ENCODE assay signal across 19 cellular contexts in genomic region chr14:91125801-91126200, GRCh38. TPM values are rescaled to one million over a fixed set of nuclear protein-coding genes. Genes with fewer than 3 reads are reported as not detected.
DNase-seq lines count a peak whose midpoint lies in the region; ATAC-seq and TF ChIP-seq lines count a peak whose summit lies in the region.
"Had no signal": no experiment of that assay in that cellular context is flagged by ENCODE, and none has a peak within 500 bp of the region (broad histone marks: within the 10 kb centered on the region; RNA-seq: fewer than 3 reads in every experiment).

No MANE protein-coding gene starts in this region.

- no peaks in the 10 kb centered on the region for H3K27me3 ChIP-seq in breast epithelium
- no peaks in the 10 kb centered on the region for H3K27me3 ChIP-seq in mammary epithelial cell (ENCODE audit: insufficient read depth, low read length)
- H3K27me3 ChIP-seq in esophagus muscularis mucosa = no peaks in the 10 kb centered on the region
- no peaks in the 10 kb centered on the region for H3K27me3 ChIP-seq in trophoblast cell (ENCODE audit: insufficient read depth, low read length)
- H3K27me3 ChIP-seq: ovary had no signal

- H3K9me3 ChIP-seq in breast epithelium (no peaks in the 10 kb centered on the region), mammary epithelial cell (replicated peaks; ENCODE audit: insufficient read depth, low read length) (peaks cover 15% of the 10 kb centered on the region), esophagus muscularis mucosa (no peaks in the 10 kb centered on the region), trophoblast cell (ENCODE audit: insufficient read depth, low read depth, low read length) (peaks cover 4% of the 10 kb centered on the region)
- H3K9me3 ChIP-seq: ovary had no signal

- dilution Hi-C loops in mammary epithelial cell (cut with HindIII; ENCODE audit: low sequenced_read_pairs) = no loop called here

- H4K8ac ChIP-seq in trophoblast cell (ENCODE audit: low read depth, low read length) = no peak overlapping the region

- H3K27ac ChIP-seq in breast epithelium (peak overlapping the region; percentile 88 to 90), mammary epithelial cell (ENCODE audit: insufficient read depth, low read depth, low read length) (no peak overlapping the region), esophagus muscularis mucosa (replicated peaks in 1 of 4) (peak overlapping the region; percentile 67 to 98 (median 88)), trophoblast cell (ENCODE audit: low read depth, low read length) (peak overlapping the region; percentile 17)
- H3K27ac ChIP-seq: ovary had no signal

- H3K9ac ChIP-seq in mammary epithelial cell (ENCODE audit: insufficient read depth, low read length) (no peak overlapping the region), trophoblast cell (ENCODE audit: low read length) (no peak overlapping the region)

- intact Hi-C loops in breast epithelium (cut with DNase I; ENCODE audit: low total_unique reads) = no loop called here
- intact Hi-C loops in mammary epithelial cell (cut with micrococcal nuclease) = no loop called here
- intact Hi-C loops in esophagus muscularis mucosa (cut with DNase I) = no loop called here

- H2AK5ac ChIP-seq in trophoblast cell (ENCODE audit: low read length) = no peak overlapping the region

- H2BK12ac ChIP-seq in trophoblast cell (ENCODE audit: low read length) = no peak overlapping the region

- H3K27me3 Mint-ChIP-seq in stimulated activated naive CD8-positive, alpha-beta T cell treated with anti-CD3 and anti-CD28 coated beads, Interleukin-15, amount 100 ng/mL, for 72 hours = no peaks in the 10 kb centered on the region
- H3K27me3 Mint-ChIP-seq: activated CD8-positive, alpha-beta T cell treated with anti-CD3 and anti-CD28 coated beads for 36 hours had no signal

- no peak overlapping the region for H2BK120ac ChIP-seq in trophoblast cell (ENCODE audit: insufficient read depth, low read length, poor library complexity)

- no peak overlapping the region for H3K23ac ChIP-seq in trophoblast cell (ENCODE audit: low read length)

- peaks cover 3 to 11% of the 10 kb centered on the region in 2 donors for H3K4me1 ChIP-seq in breast epithelium
- peaks cover 24% of the 10 kb centered on the region for H3K4me1 ChIP-seq in mammary epithelial cell (ENCODE audit: insufficient read depth, low read length)
- peaks cover 60 to 83% (median 69%) of the 10 kb centered on the region in 4 donors for H3K4me1 ChIP-seq in esophagus muscularis mucosa
- peaks cover 3 to 8% of the 10 kb centered on the region in 2 experiments for H3K4me1 ChIP-seq in trophoblast cell (ENCODE audit: control insufficient read depth in 1 of 2, insufficient read depth in 2 of 2, low read length in 2 of 2)

- H3K27ac Mint-ChIP-seq in stimulated activated naive CD8-positive, alpha-beta T cell treated with anti-CD3 and anti-CD28 coated beads, Interleukin-15, amount 100 ng/mL, for 72 hours = no peak overlapping the region
- H3K27ac Mint-ChIP-seq: activated CD8-positive, alpha-beta T cell treated with anti-CD3 and anti-CD28 coated beads for 36 hours had no signal

- H3K4me2 ChIP-seq in mammary epithelial cell (ENCODE audit: insufficient read depth, low read depth, low read length) (no peak overlapping the region), trophoblast cell (ENCODE audit: low read length) (no peak overlapping the region)

- H2AFZ ChIP-seq in mammary epithelial cell (ENCODE audit: low read depth, low read length) = no peak overlapping the region
- H2AFZ ChIP-seq in trophoblast cell (ENCODE audit: insufficient read depth, low read length, poor library complexity) = no peak overlapping the region

- no peak for TF ChIP-seq CTCF in breast epithelium (IDR thresholded peaks at IDR 0.05)
- no peak for TF ChIP-seq CTCF in mammary epithelial cell (conservative IDR thresholded peaks at IDR 0.05 in 1 of 2, IDR thresholded peaks at IDR 0.05 in 1 of 2; ENCODE audit: extremely low read depth in 1 of 2, insufficient read depth in 1 of 2, low read depth in 1 of 2, low read length in 2 of 2)
- TF ChIP-seq CTCF in esophagus muscularis mucosa (IDR thresholded peaks at IDR 0.05) = no peak

- TF ChIP-seq POLR2A in breast epithelium (IDR thresholded peaks at IDR 0.05) (no peak), esophagus muscularis mucosa (IDR thresholded peaks at IDR 0.05; ENCODE audit: low read depth) (no peak)

- no TSS peak for BruUV-seq in mammary epithelial cell (replicated peaks; lab: Mats Ljungman, UMichigan)

- no peak overlapping the region for H3K4ac ChIP-seq in trophoblast cell (ENCODE audit: low read depth, low read length)

- no peak overlapping the region for H3K14ac ChIP-seq in trophoblast cell (ENCODE audit: low read length)

- no peak for TF ChIP-seq EP300 in esophagus muscularis mucosa (IDR thresholded peaks at IDR 0.05)

- H3K79me2 ChIP-seq in mammary epithelial cell (ENCODE audit: insufficient read depth, low read length) (peaks cover 27% of the 10 kb centered on the region), trophoblast cell (ENCODE audit: control insufficient read depth, insufficient read depth, low read length, poor library complexity) (no peaks in the 10 kb centered on the region)

- H4K91ac ChIP-seq in trophoblast cell (ENCODE audit: low read depth, low read length) = no peak overlapping the region

- peaks cover 47% of the 10 kb centered on the region for H3K4me1 Mint-ChIP-seq in stimulated activated naive CD8-positive, alpha-beta T cell treated with anti-CD3 and anti-CD28 coated beads, Interleukin-15, amount 100 ng/mL, for 72 hours

- H4K20me1 ChIP-seq in mammary epithelial cell (ENCODE audit: insufficient read depth, low read length) = no peaks in the 10 kb centered on the region

- H3K4me3 Mint-ChIP-seq in stimulated activated naive CD8-positive, alpha-beta T cell treated with anti-CD3 and anti-CD28 coated beads, Interleukin-15, amount 100 ng/mL, for 72 hours = no peak overlapping the region
- H3K4me3 Mint-ChIP-seq: activated CD8-positive, alpha-beta T cell treated with anti-CD3 and anti-CD28 coated beads for 36 hours had no signal

- DNase-seq in breast epithelium (ENCODE audit: low spot score in 2 of 2) (no peak), mammary epithelial cell (no peak), esophagus muscularis mucosa (ENCODE audit: extremely low spot score) (no peak), trophoblast cell (peak in 1 of 2 donors; percentile 59), NCI-H2081 (lab: John Stamatoyannopoulos, UW) (no peak)
- no peak for DNase-seq in activated CD8-positive, alpha-beta memory T cell treated with anti-CD3 and anti-CD28 coated beads, Interleukin-2, amount 50 U/mL, for 4 hours
- DNase-seq in stimulated activated CD4-positive, alpha-beta T cell treated with anti-CD3 and anti-CD28 coated beads, Interleukin-4, amount 100 ng/mL, for 24 hours = no peak
- no peak for DNase-seq in stimulated activated naive CD8-positive, alpha-beta T cell treated with anti-CD3 and anti-CD28 coated beads, Interleukin-15, amount 100 ng/mL, for 72 hours
- DNase-seq: activated CD8-positive, alpha-beta T cell treated with anti-CD3 and anti-CD28 coated beads for 36 hours; amygdala; erythroblast; head of caudate nucleus; kidney; NCI-H187 treated with DMSO at 0.1 percent for 48 hours; NCI-H510A treated with DMSO at 0.1 percent for 48 hours; ovary; PC-3 had no signal

- 73% methylated on average over 4 of the region's 4 CpGs for WGBS in mammary epithelial cell (ENCODE audit: low coverage, missing lambda C conversion rate)
- WGBS in esophagus muscularis mucosa = 75% methylated on average over 4 of the region's 4 CpGs
- no CpG with 5 or more reads among the region's 4 CpGs for WGBS in trophoblast cell (ENCODE audit: extremely low coverage, insufficient coverage, insufficient read length)

- no peaks in the 10 kb centered on the region for H3K9me3 Mint-ChIP-seq in stimulated activated naive CD8-positive, alpha-beta T cell treated with anti-CD3 and anti-CD28 coated beads, Interleukin-15, amount 100 ng/mL, for 72 hours
- H3K9me3 Mint-ChIP-seq: activated CD8-positive, alpha-beta T cell treated with anti-CD3 and anti-CD28 coated beads for 36 hours had no signal

- in situ Hi-C loops in mammary epithelial cell (cut with MboI; ENCODE audit: low sequenced_read_pairs in 2 of 2) = no loop called here

- CTCF ChIA-PET in mammary epithelial cell (lab: Charles Lee; ENCODE audit: low non-redundant PET) = no interaction called here

- no peaks in the 10 kb centered on the region for H3K36me3 ChIP-seq in breast epithelium
- H3K36me3 ChIP-seq in mammary epithelial cell (ENCODE audit: insufficient read depth, low read length) = no peaks in the 10 kb centered on the region
- H3K36me3 ChIP-seq in esophagus muscularis mucosa = peaks cover 5 to 23% (median 10%) of the 10 kb centered on the region in 4 donors
- H3K36me3 ChIP-seq in trophoblast cell (ENCODE audit: control insufficient read depth in 1 of 2, insufficient read depth in 2 of 2, low read length in 2 of 2) = no peaks in the 10 kb centered on the region
- H3K36me3 ChIP-seq: ovary had no signal

- no peak for ATAC-seq in stimulated activated naive CD8-positive, alpha-beta T cell treated with anti-CD3 and anti-CD28 coated beads, Interleukin-15, amount 100 ng/mL, for 72 hours
- ATAC-seq: activated CD8-positive, alpha-beta T cell treated with anti-CD3 and anti-CD28 coated beads for 36 hours; HCT116; PC-3; SK-N-SH treated with all-trans-retinoic acid at 6 μM for 48 hours had no signal

- no peak overlapping the region for H2BK5ac ChIP-seq in trophoblast cell (ENCODE audit: low read depth, low read length, poor library complexity)

- H4K12ac ChIP-seq in trophoblast cell (ENCODE audit: low read depth, low read length) = no peak overlapping the region

- H3K4me3 ChIP-seq in breast epithelium (peak overlapping the region in 1 of 3 donors; percentile 16), mammary epithelial cell (replicated peaks in 1 of 3; ENCODE audit: insufficient read depth in 1 of 3, low read depth in 2 of 3, low read length in 3 of 3) (no peak overlapping the region), esophagus muscularis mucosa (no peak overlapping the region), trophoblast cell (ENCODE audit: low read depth, low read length) (no peak overlapping the region)
- H3K4me3 ChIP-seq: ovary had no signal

- H3K18ac ChIP-seq in trophoblast cell (ENCODE audit: low read length) = no peak overlapping the region

- peaks cover 14% of the 10 kb centered on the region for H3K79me1 ChIP-seq in trophoblast cell (ENCODE audit: low read length)

RNA-seq across cellular contexts. Expression of gene DGLUCY, which starts 11.9 kb away (rescaled TPM):
- total RNA-seq in breast epithelium (10 to 100 TPM; 32.6 to 35.7 (median 34.4) TPM), mammary epithelial cell (10 to 100 TPM; 38.0 to 41.1 TPM), esophagus muscularis mucosa (10 to 100 TPM; 47.2 to 88.2 (median 66.5) TPM)
- 17.9 TPM for polyA plus RNA-seq in mammary epithelial cell
- 33.6 TPM for polyA minus RNA-seq in mammary epithelial cell
- polyA plus RNA-seq in trophoblast cell (2013) = 8.8 and 10.1 TPM in 2 replicates
